ENCODE assay signal across 32 cellular contexts in genomic region chr3:182292586-182292985, GRCh38.
"Had no signal": no experiment of that assay in that cellular context is flagged by ENCODE, and none has a peak within 500 bp of the region (broad histone marks: within the 10 kb centered on the region; RNA-seq: fewer than 3 reads in every experiment).

No MANE protein-coding gene starts in this region.

- DNase-seq: activated CD4-positive, alpha-beta T cell treated with anti-CD3 and anti-CD28 coated beads for 48 hours; activated CD4-positive, alpha-beta T cell treated with anti-CD3 and anti-CD28 coated beads, Interleukin-2, amount 50 U/mL, for 48 hours; activated CD8-positive, alpha-beta memory T cell treated with anti-CD3 and anti-CD28 coated beads for 24 hours; activated effector memory CD4-positive, alpha-beta T cell treated with Interleukin-2 at 50 U/mL for 16 hours; activated naive CD4-positive, alpha-beta T cell treated with anti-CD3 and anti-CD28 coated beads for 36 hours; activated naive CD8-positive, alpha-beta T cell treated with anti-CD3 and anti-CD28 coated beads for 36 hours; adrenal gland; aorta; brain microvascular endothelial cell; dorsolateral prefrontal cortex; effector memory CD4-positive, alpha-beta T cell; erythroblast; head of caudate nucleus; hippocampal formation; immature natural killer cell; kidney; left ventricle myocardium inferior; mesendoderm; natural killer cell; retina; stimulated activated CD4-positive, alpha-beta T cell treated with anti-CD3 and anti-CD28 coated beads, Interleukin-4, amount 100 ng/mL, for 24 hours; stimulated activated naive CD8-positive, alpha-beta T cell treated with anti-CD3 and anti-CD28 coated beads, Interleukin-15, amount 100 ng/mL, for 72 hours; substantia nigra; uterus had no signal

- H3K9me3 Mint-ChIP-seq: activated naive CD8-positive, alpha-beta T cell treated with anti-CD3 and anti-CD28 coated beads for 36 hours; stimulated activated effector memory CD8-positive, alpha-beta T cell treated with anti-CD3 and anti-CD28 coated beads, Interleukin-12 subunit alpha, Interleukin-12 subunit beta, amount 100 ng/mL, for 72 hours; stimulated activated naive CD8-positive, alpha-beta T cell treated with anti-CD3 and anti-CD28 coated beads, Interleukin-15, amount 100 ng/mL, for 72 hours; type B pancreatic cell had no signal

- H3K4me1 ChIP-seq: adrenal gland, gastroesophageal sphincter, left ventricle myocardium inferior, uterus had no signal

- H3K27ac Mint-ChIP-seq: activated naive CD4-positive, alpha-beta T cell treated with anti-CD3 and anti-CD28 coated beads for 36 hours; activated naive CD8-positive, alpha-beta T cell treated with anti-CD3 and anti-CD28 coated beads for 36 hours; immature natural killer cell; natural killer cell; progenitor cell of endocrine pancreas; stimulated activated effector memory CD8-positive, alpha-beta T cell treated with anti-CD3 and anti-CD28 coated beads, Interleukin-12 subunit alpha, Interleukin-12 subunit beta, amount 100 ng/mL, for 72 hours; stimulated activated naive CD8-positive, alpha-beta T cell treated with anti-CD3 and anti-CD28 coated beads, Interleukin-15, amount 100 ng/mL, for 72 hours; type B pancreatic cell had no signal

- H3K9me3 ChIP-seq: adrenal gland, gastroesophageal sphincter, left ventricle myocardium inferior, uterus had no signal

- H3K36me3 Mint-ChIP-seq: activated naive CD8-positive, alpha-beta T cell treated with anti-CD3 and anti-CD28 coated beads for 36 hours; immature natural killer cell; natural killer cell; stimulated activated effector memory CD8-positive, alpha-beta T cell treated with anti-CD3 and anti-CD28 coated beads, Interleukin-12 subunit alpha, Interleukin-12 subunit beta, amount 100 ng/mL, for 72 hours; type B pancreatic cell had no signal

- H3K4me1 Mint-ChIP-seq: activated naive CD8-positive, alpha-beta T cell treated with anti-CD3 and anti-CD28 coated beads for 36 hours; immature natural killer cell; natural killer cell; stimulated activated effector memory CD8-positive, alpha-beta T cell treated with anti-CD3 and anti-CD28 coated beads, Interleukin-12 subunit alpha, Interleukin-12 subunit beta, amount 100 ng/mL, for 72 hours; stimulated activated naive CD8-positive, alpha-beta T cell treated with anti-CD3 and anti-CD28 coated beads, Interleukin-15, amount 100 ng/mL, for 72 hours had no signal

- H3K36me3 ChIP-seq: adrenal gland, brain microvascular endothelial cell, gastroesophageal sphincter, left ventricle myocardium inferior, uterus had no signal

- H3K27me3 ChIP-seq: adrenal gland, brain microvascular endothelial cell, gastroesophageal sphincter, uterus had no signal

- H3K27me3 Mint-ChIP-seq: activated naive CD8-positive, alpha-beta T cell treated with anti-CD3 and anti-CD28 coated beads for 36 hours; progenitor cell of endocrine pancreas; stimulated activated naive CD8-positive, alpha-beta T cell treated with anti-CD3 and anti-CD28 coated beads, Interleukin-15, amount 100 ng/mL, for 72 hours; type B pancreatic cell had no signal

- H3K4me3 Mint-ChIP-seq: activated naive CD4-positive, alpha-beta T cell treated with anti-CD3 and anti-CD28 coated beads for 36 hours; activated naive CD8-positive, alpha-beta T cell treated with anti-CD3 and anti-CD28 coated beads for 36 hours; immature natural killer cell; natural killer cell; stimulated activated effector memory CD8-positive, alpha-beta T cell treated with anti-CD3 and anti-CD28 coated beads, Interleukin-12 subunit alpha, Interleukin-12 subunit beta, amount 100 ng/mL, for 72 hours; stimulated activated naive CD8-positive, alpha-beta T cell treated with anti-CD3 and anti-CD28 coated beads, Interleukin-15, amount 100 ng/mL, for 72 hours; type B pancreatic cell had no signal

- ATAC-seq: gastroesophageal sphincter; natural killer cell; sciatic nerve; stimulated activated effector memory CD8-positive, alpha-beta T cell treated with anti-CD3 and anti-CD28 coated beads, Interleukin-12 subunit alpha, Interleukin-12 subunit beta, amount 100 ng/mL, for 72 hours; stimulated activated naive CD8-positive, alpha-beta T cell treated with anti-CD3 and anti-CD28 coated beads, Interleukin-15, amount 100 ng/mL, for 72 hours had no signal

- H3K4me3 ChIP-seq: adrenal gland, coronary artery, dorsolateral prefrontal cortex, gastroesophageal sphincter, left ventricle myocardium inferior, lung, skin epidermis, uterus had no signal

- H3K27ac ChIP-seq: adrenal gland, brain microvascular endothelial cell, coronary artery, dorsolateral prefrontal cortex, gastroesophageal sphincter, left ventricle myocardium inferior, skin epidermis, uterus had no signal
